Comparison of ENCODE assay signal across 8 cellular contexts in the genomic region with DNA sequence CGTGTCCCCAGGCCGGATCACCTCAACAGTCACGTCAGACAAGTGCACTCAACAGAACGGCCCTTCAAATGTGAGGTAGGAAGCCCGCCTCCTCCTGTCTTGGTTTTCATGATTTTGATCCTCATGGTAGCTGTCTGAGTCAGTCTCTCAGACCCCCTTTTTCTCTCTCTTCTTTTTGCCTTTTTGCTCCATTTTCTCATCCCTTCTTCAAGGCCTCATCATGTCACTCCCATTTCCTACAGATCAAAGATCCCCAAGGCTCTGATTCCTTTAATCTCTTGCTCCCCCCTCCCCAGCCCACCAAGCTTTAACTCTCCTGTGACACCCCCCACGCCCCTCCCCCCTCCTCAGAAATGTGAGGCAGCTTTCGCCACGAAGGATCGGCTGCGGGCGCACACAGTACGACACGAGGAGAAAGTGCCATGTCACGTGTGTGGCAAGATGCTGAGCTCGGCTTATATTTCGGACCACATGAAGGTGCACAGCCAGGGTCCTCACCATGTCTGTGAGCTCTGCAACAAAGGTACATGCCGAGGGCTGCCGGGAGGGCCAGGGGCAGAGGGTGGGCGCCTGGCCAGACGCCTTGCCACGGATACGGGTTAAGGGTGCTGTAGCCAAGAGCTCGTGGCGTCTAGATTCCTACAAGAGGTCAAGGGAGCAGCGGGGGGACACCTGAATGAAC. TPM values are rescaled to one million over a fixed set of nuclear protein-coding genes. Genes with fewer than 3 reads are reported as not detected.
A peak's percentile ranks its signal among the peaks of the same experiment; 100 is the strongest.
DNase-seq lines count a peak whose midpoint lies in the region; ATAC-seq and TF ChIP-seq lines count a peak whose summit lies in the region.

No MANE protein-coding gene starts in this region.

- intact Hi-C loops in CD4-positive, alpha-beta memory T cell (cut with micrococcal nuclease) = loop anchor here (5.0 to 10.0 kb wide), 3 partner anchors 154 to 569 kb away; a partner anchor contains a TSS
- intact Hi-C loops in naive thymus-derived CD4-positive, alpha-beta T cell (cut with micrococcal nuclease) = loop anchor here (1.0 to 10.0 kb wide), 11 partner anchors 8 to 1114 kb away; a partner anchor contains a TSS

- H3K79me2 ChIP-seq in OCI-LY1 (ENCODE audit: insufficient read depth, low read length) = no peaks in the 10 kb centered on the region

- POLR2A ChIA-PET in CD4-positive, alpha-beta memory T cell (lab: Charles Lee; ENCODE audit: partially characterized antibody) = interaction anchor here (0.6 to 24.0 kb wide), 33 partner anchors 14 to 824 kb away, joined by 3 to 522 read pairs (median 9); a partner anchor contains a TSS
- POLR2A ChIA-PET in naive thymus-derived CD4-positive, alpha-beta T cell (lab: Charles Lee) = interaction anchor here (0.5 to 6.5 kb wide), 35 partner anchors 10 to 889 kb away, joined by 3 to 109 read pairs (median 6); a partner anchor contains a TSS

- no peaks in the 10 kb centered on the region for H3K9me3 ChIP-seq in CD4-positive, alpha-beta memory T cell (ENCODE audit: control insufficient read depth in 1 of 2, low read length in 2 of 2)
- no peaks in the 10 kb centered on the region for H3K9me3 ChIP-seq in OCI-LY1 (ENCODE audit: low read length)
- no peaks in the 10 kb centered on the region for H3K9me3 ChIP-seq in naive thymus-derived CD4-positive, alpha-beta T cell (ENCODE audit: control insufficient read depth in 2 of 3, low read length in 3 of 3)

- H3K4me1 ChIP-seq in CD4-positive, alpha-beta memory T cell (ENCODE audit: insufficient read depth, low read length) = peaks cover 62% of the 10 kb centered on the region
- H3K4me1 ChIP-seq in OCI-LY1 (ENCODE audit: insufficient read depth, low read length, severe bottlenecking) = peaks cover 71% of the 10 kb centered on the region
- H3K4me1 ChIP-seq in naive thymus-derived CD4-positive, alpha-beta T cell (ENCODE audit: control insufficient read depth in 2 of 2, insufficient read depth in 2 of 2, low read length in 2 of 2) = peaks cover 40 to 52% of the 10 kb centered on the region in 2 donors

- peak overlapping the region; percentile 98 to 100 (median 99) for H3K27ac Mint-ChIP-seq in CD4-positive, alpha-beta memory T cell
- peak overlapping the region; percentile 92 for H3K27ac Mint-ChIP-seq in central memory CD8-positive, alpha-beta T cell (ENCODE audit: low read depth)
- H3K27ac Mint-ChIP-seq in naive thymus-derived CD4-positive, alpha-beta T cell = peak overlapping the region; percentile 92 to 99 (median 97)

- peak overlapping the region; percentile 25 to 70 for H3K4me3 ChIP-seq in CD4-positive, alpha-beta memory T cell (ENCODE audit: low read length in 2 of 2)
- peak overlapping the region; percentile 68 for H3K4me3 ChIP-seq in OCI-LY1 (ENCODE audit: low read depth, low read length, poor library complexity, severe bottlenecking)
- H3K4me3 ChIP-seq in naive thymus-derived CD4-positive, alpha-beta T cell (ENCODE audit: low read length) = peak overlapping the region; percentile 54

- H3K4me2 ChIP-seq in OCI-LY1 (ENCODE audit: low read length) = peak overlapping the region; percentile 81

- H3K36me3 ChIP-seq in CD4-positive, alpha-beta memory T cell (ENCODE audit: insufficient read depth, low read length) = peaks cover 9% of the 10 kb centered on the region
- H3K36me3 ChIP-seq in OCI-LY1 (ENCODE audit: insufficient read depth, low read length) = peaks cover 43% of the 10 kb centered on the region
- H3K36me3 ChIP-seq in naive thymus-derived CD4-positive, alpha-beta T cell (ENCODE audit: control insufficient read depth in 2 of 3, insufficient read depth in 3 of 3, low read length in 3 of 3) = peaks cover 0 to 14% (median 8%) of the 10 kb centered on the region in 3 experiments

- peaks cover 8 to 32% of the 10 kb centered on the region in 2 donors for H3K36me3 Mint-ChIP-seq in CD4-positive, alpha-beta memory T cell
- H3K36me3 Mint-ChIP-seq in central memory CD8-positive, alpha-beta T cell (ENCODE audit: insufficient read depth) = peaks cover 41% of the 10 kb centered on the region
- peaks cover 0 to 40% (median 3%) of the 10 kb centered on the region in 5 donors for H3K36me3 Mint-ChIP-seq in naive thymus-derived CD4-positive, alpha-beta T cell

- no peaks in the 10 kb centered on the region for H3K27me3 Mint-ChIP-seq in CD4-positive, alpha-beta memory T cell
- H3K27me3 Mint-ChIP-seq in central memory CD8-positive, alpha-beta T cell = no peaks in the 10 kb centered on the region
- H3K27me3 Mint-ChIP-seq in naive thymus-derived CD4-positive, alpha-beta T cell = peaks cover 0 to 20% (median 0%) of the 10 kb centered on the region in 5 donors

- peaks cover 32 to 77% (median 47%) of the 10 kb centered on the region in 4 donors for H3K4me1 Mint-ChIP-seq in CD4-positive, alpha-beta memory T cell
- H3K4me1 Mint-ChIP-seq in central memory CD8-positive, alpha-beta T cell = peaks cover 69% of the 10 kb centered on the region
- peaks cover 35 to 66% (median 55%) of the 10 kb centered on the region in 7 donors for H3K4me1 Mint-ChIP-seq in naive thymus-derived CD4-positive, alpha-beta T cell

- H2AFZ ChIP-seq in OCI-LY1 (ENCODE audit: low read length) = no peak overlapping the region

- H3K27ac ChIP-seq in CD4-positive, alpha-beta memory T cell (ENCODE audit: low read depth, low read length) = peak overlapping the region; percentile 80
- H3K27ac ChIP-seq in OCI-LY1 (ENCODE audit: low read depth, low read length, poor library complexity, severe bottlenecking) = peak overlapping the region; percentile 66
- H3K27ac ChIP-seq in naive thymus-derived CD4-positive, alpha-beta T cell (ENCODE audit: low read depth, low read length) = peak overlapping the region; percentile 79

- H3K4me3 Mint-ChIP-seq in CD4-positive, alpha-beta memory T cell = peak overlapping the region; percentile 91 to 97 (median 94)
- H3K4me3 Mint-ChIP-seq in central memory CD8-positive, alpha-beta T cell = peak overlapping the region; percentile 92
- H3K4me3 Mint-ChIP-seq in naive thymus-derived CD4-positive, alpha-beta T cell = peak overlapping the region; percentile 85 to 99 (median 95)

- CTCF ChIA-PET in CD4-positive, alpha-beta memory T cell (lab: Charles Lee; ENCODE audit: partially characterized antibody) = interaction anchor here (0.9 to 3.1 kb wide), 20 partner anchors 8 to 201 kb away, joined by 3 to 84 read pairs (median 4); a partner anchor contains a TSS
- CTCF ChIA-PET in naive thymus-derived CD4-positive, alpha-beta T cell (lab: Charles Lee) = interaction anchor here (0.5 to 3.2 kb wide), 21 partner anchors 8 to 985 kb away, joined by 3 to 53 read pairs (median 4); a partner anchor contains a TSS

- no peaks in the 10 kb centered on the region for H3F3A ChIP-seq in OCI-LY1 (ENCODE audit: insufficient read depth, low read length)

- no peaks in the 10 kb centered on the region for H3K27me3 ChIP-seq in CD4-positive, alpha-beta memory T cell (ENCODE audit: insufficient read depth, low read length)
- H3K27me3 ChIP-seq in OCI-LY1 (ENCODE audit: insufficient read depth, low read length) = no peaks in the 10 kb centered on the region
- H3K27me3 ChIP-seq in naive thymus-derived CD4-positive, alpha-beta T cell (ENCODE audit: control insufficient read depth in 2 of 2, insufficient read depth in 2 of 2, low read length in 2 of 2) = no peaks in the 10 kb centered on the region

- no peaks in the 10 kb centered on the region for H4K20me1 ChIP-seq in OCI-LY1 (ENCODE audit: insufficient read depth, low read length)

- H3K9me2 ChIP-seq in OCI-LY1 (ENCODE audit: low read depth, low read length) = no peaks in the 10 kb centered on the region

- ATAC-seq in central memory CD8-positive, alpha-beta T cell (replicated peaks; ENCODE audit: extremely low read depth, poor library complexity, severe bottlenecking) = peak; percentile 37
- no peak for ATAC-seq in naive thymus-derived CD4-positive, alpha-beta T cell
- no peak for ATAC-seq in GM19324 (IDR thresholded peaks at IDR 0.05; ENCODE audit: low FRiP score, unreplicated experiment)

- peaks cover 0 to 7% (median 0%) of the 10 kb centered on the region in 8 donors for H3K9me3 Mint-ChIP-seq in CD4-positive, alpha-beta memory T cell
- no peaks in the 10 kb centered on the region for H3K9me3 Mint-ChIP-seq in central memory CD8-positive, alpha-beta T cell
- peaks cover 0 to 1% (median 0%) of the 10 kb centered on the region in 11 donors for H3K9me3 Mint-ChIP-seq in naive thymus-derived CD4-positive, alpha-beta T cell

- TF ChIP-seq CTCF in OCI-LY1 (IDR thresholded peaks at IDR 0.05; ENCODE audit: low read length) = no peak

- DNase-seq in CD4-positive, alpha-beta memory T cell = peak in 2 of 5 donors; percentile 22 to 73
- no peak for DNase-seq in central memory CD8-positive, alpha-beta T cell (ENCODE audit: low spot score in 2 of 2)
- DNase-seq in naive thymus-derived CD4-positive, alpha-beta T cell = peak in 1 of 9 donors; percentile 47
- no peak for DNase-seq in LoVo (ENCODE audit: low spot score)
- DNase-seq in cerebellar nuclear complex (lab: John Stamatoyannopoulos, UW) = no peak
- DNase-seq in SKM-1 (lab: John Stamatoyannopoulos, UW; ENCODE audit: unreplicated experiment) = no peak

- peak overlapping the region; percentile 74 for H3K9ac ChIP-seq in OCI-LY1 (ENCODE audit: low read length)

RNA-seq across cellular contexts. Expression of a gene that starts 2.0 kb away (rescaled TPM):
- 100 to 1,000 TPM; 258 to 264 TPM for total RNA-seq in CD4-positive, alpha-beta memory T cell
- polyA plus RNA-seq in CD4-positive, alpha-beta memory T cell = 10 to 100 TPM; 40.3 to 69.1 TPM
- total RNA-seq in naive thymus-derived CD4-positive, alpha-beta T cell = 100 to 1,000 TPM; 192 to 424 (median 259) TPM
- 10 to 100 TPM; 36.9 to 44.5 TPM for polyA plus RNA-seq in naive thymus-derived CD4-positive, alpha-beta T cell

RNA-seq across cellular contexts. Expression of a gene that starts 3.6 kb away (rescaled TPM):
- total RNA-seq in CD4-positive, alpha-beta memory T cell = 1 to 10 TPM; 6.3 to 6.9 TPM
- under 1 TPM; 0.20 to 0.37 TPM for polyA plus RNA-seq in CD4-positive, alpha-beta memory T cell
- 1 to 10 TPM; 1.9 to 4.6 (median 2.8) TPM for total RNA-seq in naive thymus-derived CD4-positive, alpha-beta T cell
- under 1 TPM in 1 of 2 donors, not detected in 1; 0.07 TPM for polyA plus RNA-seq in naive thymus-derived CD4-positive, alpha-beta T cell

RNA-seq across cellular contexts. Expression of a gene that starts 7.6 kb away (rescaled TPM):
- 10 to 100 TPM; 43.7 to 44.9 TPM for total RNA-seq in CD4-positive, alpha-beta memory T cell
- 10 to 100 TPM; 46.0 to 51.1 TPM for polyA plus RNA-seq in CD4-positive, alpha-beta memory T cell
- total RNA-seq in naive thymus-derived CD4-positive, alpha-beta T cell = 10 to 100 TPM; 17.5 to 42.0 (median 25.7) TPM
- polyA plus RNA-seq in naive thymus-derived CD4-positive, alpha-beta T cell = 10 to 100 TPM; 54.0 to 62.6 TPM

RNA-seq across cellular contexts. Expression of a gene that starts 11.9 kb away (rescaled TPM):
- 100 to 1,000 TPM; 145 to 146 TPM for total RNA-seq in CD4-positive, alpha-beta memory T cell
- polyA plus RNA-seq in CD4-positive, alpha-beta memory T cell = 100 to 1,000 TPM; 172 to 187 TPM
- total RNA-seq in naive thymus-derived CD4-positive, alpha-beta T cell = 100 to 1,000 TPM; 130 to 221 (median 150) TPM
- polyA plus RNA-seq in naive thymus-derived CD4-positive, alpha-beta T cell = 100 to 1,000 TPM; 118 to 183 TPM

RNA-seq across cellular contexts. Expression of a gene that starts 17.8 kb away (rescaled TPM):
- 10 to 100 TPM; 89.4 to 98.6 TPM for total RNA-seq in CD4-positive, alpha-beta memory T cell
- polyA plus RNA-seq in CD4-positive, alpha-beta memory T cell = 10 to 100 TPM; 35.7 to 54.2 TPM
- 100 to 1,000 TPM in 1 of 5 experiments, 10 to 100 TPM in 4; 62.5 to 141 (median 81.3) TPM for total RNA-seq in naive thymus-derived CD4-positive, alpha-beta T cell
- polyA plus RNA-seq in naive thymus-derived CD4-positive, alpha-beta T cell = 10 to 100 TPM; 36.9 to 50.7 TPM
